ENCODE assay signal across 7 cellular contexts in the genomic region with DNA sequence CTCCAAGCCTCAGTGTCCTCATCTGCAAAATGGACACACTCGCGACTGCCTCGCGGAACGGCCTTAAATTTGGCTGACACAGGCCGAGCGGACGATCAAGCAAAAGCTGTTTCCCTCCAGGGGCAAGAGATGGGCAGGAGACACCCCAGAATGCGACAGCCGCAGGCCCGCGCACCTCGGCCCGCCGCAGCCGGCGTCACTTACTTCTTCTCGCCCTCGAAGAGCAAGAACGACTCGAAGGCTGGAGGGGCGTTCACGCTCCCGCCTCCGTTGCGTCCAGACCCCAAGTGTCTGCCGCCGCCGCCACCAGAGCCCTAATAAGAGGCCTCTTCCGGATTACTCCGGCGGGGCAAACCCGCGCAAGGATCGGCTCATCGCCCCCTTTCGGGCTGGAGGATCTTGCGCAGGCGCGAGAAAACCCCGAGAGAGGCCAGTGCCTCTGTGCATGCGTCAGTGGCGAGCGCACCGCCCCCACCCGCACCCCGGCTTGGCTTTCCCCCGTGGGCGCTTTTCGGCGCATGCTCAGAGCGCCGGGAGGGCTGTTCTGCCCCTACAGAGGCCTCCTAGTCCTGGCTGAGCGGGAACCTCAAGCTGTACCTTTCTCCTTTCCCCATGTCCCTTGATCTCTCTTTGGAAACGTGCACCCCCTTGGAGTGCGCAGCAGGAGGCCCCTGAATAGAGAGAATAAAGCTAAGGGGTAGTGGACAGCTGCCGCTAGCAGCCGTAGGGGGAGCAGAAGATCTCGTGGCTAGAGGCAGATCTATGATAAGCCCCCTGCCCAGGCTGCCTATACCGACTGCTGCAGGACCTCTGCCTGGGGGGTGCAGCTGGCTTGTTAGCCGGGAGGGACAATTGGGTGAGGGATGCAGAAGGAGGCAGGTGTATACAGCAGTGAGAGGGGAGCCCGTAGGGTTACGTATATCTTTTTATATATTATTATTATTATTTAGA. TPM values are rescaled to one million over a fixed set of nuclear protein-coding genes. Genes with fewer than 3 reads are reported as not detected.
DNase-seq lines count a peak whose midpoint lies in the region; ATAC-seq and TF ChIP-seq lines count a peak whose summit lies in the region.
"Not testable (repeated sequence)": the region's sequence is repeated elsewhere in the genome, so short reads cannot be mapped to it uniquely, and the experiment has no call there.

No MANE protein-coding gene starts in this region.

- DNase-seq in NCI-H187 (lab: John Stamatoyannopoulos, UW) (peak; percentile 95), astrocyte of the cerebellum (ENCODE audit: low read depth) (peak; percentile 92), hepatic stellate cell (ENCODE audit: low spot score) (peak; percentile 98), renal cortical epithelial cell (ENCODE audit: low read depth) (peak; percentile 78)
- DNase-seq in T-helper 2 cell treated with Interferon-gamma antibody and Interleukin-4, amounts not matched to agents 5 μg/mL and 100 μg/mL, for 36 hours (ENCODE audit: low spot score) = peak; percentile 99

- not testable (repeated sequence) for H3K9me3 Mint-ChIP-seq in T-helper 2 cell treated with Interferon-gamma antibody and Interleukin-4, amounts not matched to agents 5 μg/mL and 100 μg/mL, for 36 hours

- peak overlapping the region; percentile 65 for H3K4me3 ChIP-seq in astrocyte of the cerebellum (ENCODE audit: low read depth, low read length)

- TF ChIP-seq CTCF in astrocyte of the cerebellum (IDR thresholded peaks at IDR 0.05; ENCODE audit: low read depth, low read length, missing control alignments) = peak; percentile 59

- in situ Hi-C loops in astrocyte of the cerebellum (cut with HindIII; ENCODE audit: low sequenced_read_pairs) = not testable (repeated sequence)

- not testable (repeated sequence) for H3K27me3 Mint-ChIP-seq in T-helper 2 cell treated with Interferon-gamma antibody and Interleukin-4, amounts not matched to agents 5 μg/mL and 100 μg/mL, for 36 hours (ENCODE audit: low read depth)

- not testable (repeated sequence) for H3K36me3 Mint-ChIP-seq in T-helper 2 cell treated with Interferon-gamma antibody and Interleukin-4, amounts not matched to agents 5 μg/mL and 100 μg/mL, for 36 hours (ENCODE audit: low read depth)

- ATAC-seq in GM18508 (IDR thresholded peaks at IDR 0.05; ENCODE audit: insufficient read depth, unreplicated experiment) (peak; percentile 87), HG02973 (IDR thresholded peaks at IDR 0.05; ENCODE audit: unreplicated experiment) (peak; percentile 87)

- H3K27ac Mint-ChIP-seq in T-helper 2 cell treated with Interferon-gamma antibody and Interleukin-4, amounts not matched to agents 5 μg/mL and 100 μg/mL, for 36 hours = peak overlapping the region; percentile 78

- peaks cover 17% of the 10 kb centered on the region for H3K4me1 Mint-ChIP-seq in T-helper 2 cell treated with Interferon-gamma antibody and Interleukin-4, amounts not matched to agents 5 μg/mL and 100 μg/mL, for 36 hours (ENCODE audit: low read depth)

- H3K4me3 Mint-ChIP-seq in T-helper 2 cell treated with Interferon-gamma antibody and Interleukin-4, amounts not matched to agents 5 μg/mL and 100 μg/mL, for 36 hours = peak overlapping the region; percentile 92

RNA-seq across cellular contexts. Expression of a gene that starts 21.4 kb away (rescaled TPM):
- total RNA-seq in renal cortical epithelial cell = not detected in 2 replicates

RNA-seq across cellular contexts. Expression of a gene that starts 25.4 kb away (rescaled TPM):
- total RNA-seq in renal cortical epithelial cell = 158 and 181 TPM in 2 replicates

RNA-seq across cellular contexts. Expression of a gene that starts 46.2 kb away (rescaled TPM):
- 0.15 TPM in 1 of 2 replicates, not detected in the other for total RNA-seq in renal cortical epithelial cell

Comparison
In these comparisons a context has a peak if more than half of its experiments do, and no peak if none do; other contexts are left out.
1. Peak in every context shown above with its lines: DNase-seq, ATAC-seq and H3K4me3 ChIP-seq.